In the genomic region with DNA sequence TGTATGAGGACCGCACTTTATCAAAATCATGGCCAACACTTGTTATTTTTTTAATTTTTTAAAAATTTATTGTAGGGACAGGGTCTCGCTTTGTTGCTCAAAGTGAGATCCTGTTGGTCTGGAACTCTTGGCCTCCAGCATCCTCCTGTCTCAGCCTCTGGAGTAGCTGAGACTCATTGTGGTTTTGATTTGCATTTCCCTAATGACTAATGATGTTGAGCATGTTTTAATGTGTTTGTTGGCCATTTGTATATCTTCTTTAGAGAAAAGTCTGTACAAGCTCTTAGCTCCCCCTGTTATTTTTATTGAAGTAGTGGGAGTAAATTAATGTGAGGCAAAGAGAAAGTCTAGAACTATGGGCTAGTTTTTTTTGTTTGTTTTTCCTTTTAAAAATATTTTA, we compare ENCODE assay signal across 1 cellular context.
TF ChIP-seq lines count a peak whose summit lies in the region.

No MANE protein-coding gene starts in this region.

TF ChIP-seq in GM12878, 131 proteins besides CTCF, POLR2A, EP300 and RAD21:
- no peak for TF ChIP-seq MEF2A (IDR thresholded peaks at IDR 0.05; ENCODE audit: insufficient read depth, low read depth, low read length)
- peak; percentile 34 for TF ChIP-seq RUNX3 (IDR thresholded peaks at IDR 0.05; ENCODE audit: low read length)
- TF ChIP-seq ZNF217 (IDR thresholded peaks at IDR 0.05), result no peak
